ENCODE assay signal across 9 cellular contexts in the genomic region with DNA sequence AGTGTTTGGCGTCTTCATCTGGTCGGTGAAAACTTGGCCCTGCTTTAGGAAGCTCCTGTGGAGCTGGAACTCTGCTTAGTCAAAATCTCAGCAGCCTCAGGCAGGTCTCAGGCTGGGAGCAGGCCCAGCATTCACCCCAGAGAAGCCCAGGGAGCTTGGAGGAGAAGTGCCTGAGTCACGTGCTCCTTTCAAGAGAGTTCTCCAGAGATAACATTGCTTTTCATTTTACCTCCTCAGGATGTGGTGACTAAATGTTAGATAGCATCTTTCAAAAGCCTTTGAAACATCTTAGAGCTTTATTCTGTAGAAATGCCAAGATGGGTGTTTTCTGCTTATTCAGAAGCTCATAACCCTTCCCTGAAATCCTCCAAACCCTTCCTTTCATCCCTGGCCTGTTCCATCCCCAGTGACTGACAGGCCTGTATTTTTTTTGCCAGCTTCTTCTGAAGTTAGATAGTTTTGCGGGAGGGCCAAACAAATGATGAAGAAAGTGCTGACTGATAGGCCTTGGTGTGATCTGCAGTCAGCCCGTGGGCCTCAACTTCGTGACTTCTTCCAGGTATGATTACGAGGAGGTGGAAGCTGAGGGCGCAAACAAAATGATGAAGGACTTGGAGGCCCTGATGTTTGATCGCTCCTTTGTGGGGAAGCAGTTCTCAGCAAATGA. TPM values are rescaled to one million over a fixed set of nuclear protein-coding genes. Genes with fewer than 3 reads are reported as not detected.
DNase-seq lines count a peak whose midpoint lies in the region; ATAC-seq and TF ChIP-seq lines count a peak whose summit lies in the region.
"Had no signal": no experiment of that assay in that cellular context is flagged by ENCODE, and none has a peak within 500 bp of the region (broad histone marks: within the 10 kb centered on the region; RNA-seq: fewer than 3 reads in every experiment).

No MANE protein-coding gene starts in this region.

- no peak for TF ChIP-seq CTCF in foreskin keratinocyte (conservative IDR thresholded peaks at IDR 0.05)

- H3K27ac ChIP-seq in foreskin keratinocyte (no peak overlapping the region), thymus (ENCODE audit: low read depth) (peak overlapping the region; percentile 18)

- no peak overlapping the region for H3K4me3 ChIP-seq in thymus (ENCODE audit: low read length)

- no peaks in the 10 kb centered on the region for H3K36me3 ChIP-seq in thymus (ENCODE audit: control insufficient read depth, insufficient read depth)

- intact Hi-C loops in activated T-helper 2 cell treated with anti-CD3 and anti-CD28 coated beads, Interferon-gamma antibody, Interleukin-2, Interleukin-4, amounts not matched to agents 10 μg/mL and 5 μg/mL and 100 μg/mL, durations not matched to agents 14 hours and 24 hours and 36 hours (cut with micrococcal nuclease): loop anchor here (1.0 kb wide), 2 partner anchors 19 to 57 kb away; no protein-coding TSS in a partner anchor

- H3K4me3 Mint-ChIP-seq in activated T-helper 2 cell treated with anti-CD3 and anti-CD28 coated beads, Interferon-gamma antibody, Interleukin-2, Interleukin-4, amounts not matched to agents 10 μg/mL and 5 μg/mL and 100 μg/mL, durations not matched to agents 14 hours and 24 hours and 36 hours (ENCODE audit: low read depth): peak overlapping the region; percentile 71
- H3K4me3 Mint-ChIP-seq: stimulated activated memory B cell treated with anti-CD40 and anti-IgM and Interleukin-4, amounts not matched to agents 10 μg/mL and 1 μg/mL and 100 μg/mL, for 72 hours had no signal

- H3K4me1 Mint-ChIP-seq in activated T-helper 2 cell treated with anti-CD3 and anti-CD28 coated beads, Interferon-gamma antibody, Interleukin-2, Interleukin-4, amounts not matched to agents 10 μg/mL and 5 μg/mL and 100 μg/mL, durations not matched to agents 14 hours and 24 hours and 36 hours (ENCODE audit: low read depth): peaks cover 44% of the 10 kb centered on the region

- H3K36me3 Mint-ChIP-seq in activated T-helper 2 cell treated with anti-CD3 and anti-CD28 coated beads, Interferon-gamma antibody, Interleukin-2, Interleukin-4, amounts not matched to agents 10 μg/mL and 5 μg/mL and 100 μg/mL, durations not matched to agents 14 hours and 24 hours and 36 hours (ENCODE audit: low read depth): peaks cover 78% of the 10 kb centered on the region

- peak overlapping the region; percentile 93 for H3K27ac Mint-ChIP-seq in activated T-helper 2 cell treated with anti-CD3 and anti-CD28 coated beads, Interferon-gamma antibody, Interleukin-2, Interleukin-4, amounts not matched to agents 10 μg/mL and 5 μg/mL and 100 μg/mL, durations not matched to agents 14 hours and 24 hours and 36 hours
- H3K27ac Mint-ChIP-seq: stimulated activated memory B cell treated with anti-CD40 and anti-IgM and Interleukin-4, amounts not matched to agents 10 μg/mL and 1 μg/mL and 100 μg/mL, for 72 hours had no signal

- ATAC-seq in foreskin keratinocyte: peak; percentile 86
- ATAC-seq: stimulated activated memory B cell treated with anti-CD40 and anti-IgM and Interleukin-4, amounts not matched to agents 10 μg/mL and 1 μg/mL and 100 μg/mL, for 72 hours had no signal

- H3K9me3 Mint-ChIP-seq in activated T-helper 2 cell treated with anti-CD3 and anti-CD28 coated beads, Interferon-gamma antibody, Interleukin-2, Interleukin-4, amounts not matched to agents 10 μg/mL and 5 μg/mL and 100 μg/mL, durations not matched to agents 14 hours and 24 hours and 36 hours: no peaks in the 10 kb centered on the region
- H3K9me3 Mint-ChIP-seq: stimulated activated memory B cell treated with anti-CD40 and anti-IgM and Interleukin-4, amounts not matched to agents 10 μg/mL and 1 μg/mL and 100 μg/mL, for 72 hours had no signal

- H3K27me3 Mint-ChIP-seq in activated T-helper 2 cell treated with anti-CD3 and anti-CD28 coated beads, Interferon-gamma antibody, Interleukin-2, Interleukin-4, amounts not matched to agents 10 μg/mL and 5 μg/mL and 100 μg/mL, durations not matched to agents 14 hours and 24 hours and 36 hours (ENCODE audit: low read depth): no peaks in the 10 kb centered on the region
- H3K27me3 Mint-ChIP-seq: stimulated activated memory B cell treated with anti-CD40 and anti-IgM and Interleukin-4, amounts not matched to agents 10 μg/mL and 1 μg/mL and 100 μg/mL, for 72 hours had no signal

- peak; percentile 38 for DNase-seq in stimulated activated CD4-positive, alpha-beta T cell treated with anti-CD3 and anti-CD28 coated beads, Interleukin-15, amount 100 ng/mL, for 24 hours
- no peak for DNase-seq in stimulated activated CD4-positive, alpha-beta T cell treated with anti-CD3 and anti-CD28 coated beads, Interleukin-12 subunit alpha, Interleukin-12 subunit beta, amount 100 ng/mL, for 4 hours
- peak; percentile 38 for DNase-seq in activated T-helper 2 cell treated with anti-CD3 and anti-CD28 coated beads, Interferon-gamma antibody, Interleukin-2, Interleukin-4, amounts not matched to agents 10 μg/mL and 5 μg/mL and 100 μg/mL, durations not matched to agents 14 hours and 24 hours and 36 hours (ENCODE audit: low spot score)
- peak in 1 of 2 donors; percentile 50 for DNase-seq in foreskin keratinocyte
- no peak for DNase-seq in NCI-H82 treated with DMSO at 0.1 percent for 48 hours (lab: John Stamatoyannopoulos, UW; ENCODE audit: unreplicated experiment)
- no peak for DNase-seq in globus pallidus (ENCODE audit: low spot score)
- no peak for DNase-seq in RPMI8226

- WGBS in thymus: 66% methylated on average over 9 of the region's 9 CpGs

- H3K27me3 ChIP-seq in foreskin keratinocyte (no peaks in the 10 kb centered on the region), thymus (ENCODE audit: control insufficient read depth, insufficient read depth) (no peaks in the 10 kb centered on the region)

- H3K9me3 ChIP-seq in thymus (ENCODE audit: control insufficient read depth): no peaks in the 10 kb centered on the region

- H3K4me1 ChIP-seq in foreskin keratinocyte (peaks cover 10% of the 10 kb centered on the region), thymus (ENCODE audit: control insufficient read depth, insufficient read depth, low read length) (peaks cover 10% of the 10 kb centered on the region)

RNA-seq across cellular contexts. Expression of gene PGM1, which starts 58.0 kb away (rescaled TPM):
- 61.8 and 62.0 TPM in 2 replicates for total RNA-seq in activated T-helper 2 cell treated with anti-CD3 and anti-CD28 coated beads, Interferon-gamma antibody, Interleukin-2, Interleukin-4, amounts not matched to agents 10 μg/mL and 5 μg/mL and 100 μg/mL, durations not matched to agents 14 hours and 24 hours and 36 hours
- 33.3 and 49.4 TPM in 2 replicates for total RNA-seq in foreskin keratinocyte
- 25.2 and 39.2 TPM in 2 replicates for polyA plus RNA-seq in foreskin keratinocyte
- 9.6 TPM for polyA plus RNA-seq in thymus

Comparison
In these comparisons a context has a peak if more than half of its experiments do, and no peak if none do; other contexts are left out.
1. DNase-seq: peak in stimulated activated CD4-positive, alpha-beta T cell treated with anti-CD3 and anti-CD28 coated beads, Interleukin-15, amount 100 ng/mL, for 24 hours (single experiment) and activated T-helper 2 cell treated with anti-CD3 and anti-CD28 coated beads, Interferon-gamma antibody, Interleukin-2, Interleukin-4, amounts not matched to agents 10 μg/mL and 5 μg/mL and 100 μg/mL, durations not matched to agents 14 hours and 24 hours and 36 hours (single experiment); none in stimulated activated CD4-positive, alpha-beta T cell treated with anti-CD3 and anti-CD28 coated beads, Interleukin-12 subunit alpha, Interleukin-12 subunit beta, amount 100 ng/mL, for 4 hours (single experiment), NCI-H82 treated with DMSO at 0.1 percent for 48 hours (single experiment), globus pallidus (single experiment) and RPMI8226 (single experiment).